18 cellular contexts compared by ENCODE assay signal in genomic region chr4:128841402-128841801, GRCh38. TPM values are rescaled to one million over a fixed set of nuclear protein-coding genes. Genes with fewer than 3 reads are reported as not detected.
DNase-seq lines count a peak whose midpoint lies in the region; ATAC-seq lines count a peak whose summit lies in the region.
"Had no signal": no experiment of that assay in that cellular context is flagged by ENCODE, and none has a peak within 500 bp of the region (broad histone marks: within the 10 kb centered on the region; RNA-seq: fewer than 3 reads in every experiment).

No MANE protein-coding gene starts in this region.

- H3K36me3 Mint-ChIP-seq in CD4-positive, CD25-positive, alpha-beta regulatory T cell: peaks cover 33% of the 10 kb centered on the region
- H3K36me3 Mint-ChIP-seq in CD8-positive, alpha-beta memory T cell: peaks cover 0 to 72% (median 8%) of the 10 kb centered on the region in 3 donors
- H3K36me3 Mint-ChIP-seq in activated naive CD8-positive, alpha-beta T cell treated with anti-CD3 and anti-CD28 coated beads, Interleukin-2, amount 10 ng/mL, durations not matched to agents 7 days and 5 days: peaks cover 36% of the 10 kb centered on the region
- peaks cover 4 to 30% (median 14%) of the 10 kb centered on the region in 5 donors for H3K36me3 Mint-ChIP-seq in naive thymus-derived CD4-positive, alpha-beta T cell

- DNase-seq in CD4-positive, CD25-positive, alpha-beta regulatory T cell: no peak
- no peak for DNase-seq in CD8-positive, alpha-beta memory T cell
- DNase-seq in activated naive CD8-positive, alpha-beta T cell treated with anti-CD3 and anti-CD28 coated beads, Interleukin-2, amount 10 ng/mL, durations not matched to agents 7 days and 5 days: no peak
- no peak for DNase-seq in naive thymus-derived CD4-positive, alpha-beta T cell
- no peak for DNase-seq in stimulated activated CD4-positive, alpha-beta T cell treated with anti-CD3 and anti-CD28 coated beads, Interleukin-4, amount 100 ng/mL, for 24 hours
- DNase-seq: DMS 273 treated with DMSO at 0.1 percent for 48 hours, GF-D8, glutamatergic neuron, mammary epithelial cell, NCI-H1694, NCI-H2227 treated with DMSO at 0.1 percent for 48 hours, right cardiac atrium had no signal

- H3K27me3 ChIP-seq in CD4-positive, CD25-positive, alpha-beta regulatory T cell (ENCODE audit: control insufficient read depth, insufficient read depth, low read length): no peaks in the 10 kb centered on the region
- H3K27me3 ChIP-seq in CD8-positive, alpha-beta memory T cell (ENCODE audit: insufficient read depth, low read length, poor library complexity, severe bottlenecking): no peaks in the 10 kb centered on the region
- H3K27me3 ChIP-seq in naive thymus-derived CD4-positive, alpha-beta T cell (ENCODE audit: control insufficient read depth in 2 of 2, insufficient read depth in 2 of 2, low read length in 2 of 2): no peaks in the 10 kb centered on the region
- H3K27me3 ChIP-seq: esophagus muscularis mucosa had no signal

- no peaks in the 10 kb centered on the region for H3K27me3 Mint-ChIP-seq in CD4-positive, CD25-positive, alpha-beta regulatory T cell
- H3K27me3 Mint-ChIP-seq in CD8-positive, alpha-beta memory T cell: peaks cover 0 to 1% of the 10 kb centered on the region in 2 donors
- no peaks in the 10 kb centered on the region for H3K27me3 Mint-ChIP-seq in activated naive CD8-positive, alpha-beta T cell treated with anti-CD3 and anti-CD28 coated beads, Interleukin-2, amount 10 ng/mL, durations not matched to agents 7 days and 5 days
- no peaks in the 10 kb centered on the region for H3K27me3 Mint-ChIP-seq in naive thymus-derived CD4-positive, alpha-beta T cell
- H3K27me3 Mint-ChIP-seq: dendritic cell treated with granulocyte-macrophage colony-stimulating factor and Interleukin-4, amounts not matched to agents 40 ng/mL and 50 ng/mL, for 4 days had no signal

- no peak for ATAC-seq in CD4-positive, CD25-positive, alpha-beta regulatory T cell (ENCODE audit: low read depth in 2 of 2)
- no peak for ATAC-seq in activated naive CD8-positive, alpha-beta T cell treated with anti-CD3 and anti-CD28 coated beads, Interleukin-2, amount 10 ng/mL, durations not matched to agents 7 days and 5 days (ENCODE audit: low read depth)
- ATAC-seq in naive thymus-derived CD4-positive, alpha-beta T cell: no peak
- ATAC-seq in GM21528 (IDR thresholded peaks at IDR 0.05; ENCODE audit: low FRiP score, unreplicated experiment) (no peak), HG02798 (IDR thresholded peaks at IDR 0.05; ENCODE audit: poor library complexity, unreplicated experiment) (no peak), GM18858 (IDR thresholded peaks at IDR 0.05; ENCODE audit: unreplicated experiment) (no peak)
- ATAC-seq: right cardiac atrium had no signal

- H3K4me1 Mint-ChIP-seq in CD4-positive, CD25-positive, alpha-beta regulatory T cell: peaks cover 38 to 63% (median 45%) of the 10 kb centered on the region in 4 donors
- peaks cover 58 to 61% (median 60%) of the 10 kb centered on the region in 3 donors for H3K4me1 Mint-ChIP-seq in CD8-positive, alpha-beta memory T cell
- H3K4me1 Mint-ChIP-seq in activated naive CD8-positive, alpha-beta T cell treated with anti-CD3 and anti-CD28 coated beads, Interleukin-2, amount 10 ng/mL, durations not matched to agents 7 days and 5 days: peaks cover 17% of the 10 kb centered on the region
- peaks cover 37 to 74% (median 63%) of the 10 kb centered on the region in 7 donors for H3K4me1 Mint-ChIP-seq in naive thymus-derived CD4-positive, alpha-beta T cell

- POLR2A ChIA-PET in CD8-positive, alpha-beta memory T cell (lab: Charles Lee): interaction anchor here (1.0 kb wide), 1 partner anchor 29 kb away, joined by 3 read pairs; no protein-coding TSS in a partner anchor
- POLR2A ChIA-PET in activated naive CD8-positive, alpha-beta T cell treated with anti-CD3 and anti-CD28 coated beads, Interleukin-2, amount 10 ng/mL, durations not matched to agents 7 days and 5 days (lab: Charles Lee): interaction anchor here (1.4 to 1.6 kb wide), 2 partner anchors 13 to 30 kb away, joined by 4 to 6 read pairs; no protein-coding TSS in a partner anchor
- POLR2A ChIA-PET in naive thymus-derived CD4-positive, alpha-beta T cell (lab: Charles Lee): interaction anchor here (1.5 kb wide), 1 partner anchor 12 kb away, joined by 3 read pairs; no protein-coding TSS in a partner anchor

- H3K36me3 ChIP-seq in CD4-positive, CD25-positive, alpha-beta regulatory T cell (ENCODE audit: control insufficient read depth, insufficient read depth, low read length): peaks cover 42% of the 10 kb centered on the region
- peaks cover 21% of the 10 kb centered on the region for H3K36me3 ChIP-seq in CD8-positive, alpha-beta memory T cell (ENCODE audit: insufficient read depth, low read length)
- peaks cover 12 to 53% (median 16%) of the 10 kb centered on the region in 3 experiments for H3K36me3 ChIP-seq in naive thymus-derived CD4-positive, alpha-beta T cell (ENCODE audit: control insufficient read depth in 2 of 3, insufficient read depth in 3 of 3, low read length in 3 of 3)

- no peak overlapping the region for H3K4me3 ChIP-seq in CD4-positive, CD25-positive, alpha-beta regulatory T cell (ENCODE audit: low read depth, low read length)
- H3K4me3 ChIP-seq in CD8-positive, alpha-beta memory T cell (ENCODE audit: low read length): no peak overlapping the region
- H3K4me3 ChIP-seq in naive thymus-derived CD4-positive, alpha-beta T cell (ENCODE audit: low read length): no peak overlapping the region
- H3K4me3 ChIP-seq: esophagus muscularis mucosa, HAP-1 had no signal

- H3K9me3 Mint-ChIP-seq in CD4-positive, CD25-positive, alpha-beta regulatory T cell: no peaks in the 10 kb centered on the region
- H3K9me3 Mint-ChIP-seq in CD8-positive, alpha-beta memory T cell: no peaks in the 10 kb centered on the region
- H3K9me3 Mint-ChIP-seq in activated naive CD8-positive, alpha-beta T cell treated with anti-CD3 and anti-CD28 coated beads, Interleukin-2, amount 10 ng/mL, durations not matched to agents 7 days and 5 days: no peaks in the 10 kb centered on the region
- H3K9me3 Mint-ChIP-seq in naive thymus-derived CD4-positive, alpha-beta T cell: no peaks in the 10 kb centered on the region
- H3K9me3 Mint-ChIP-seq: dendritic cell treated with granulocyte-macrophage colony-stimulating factor and Interleukin-4, amounts not matched to agents 40 ng/mL and 50 ng/mL, for 4 days had no signal

- CTCF ChIA-PET in CD8-positive, alpha-beta memory T cell (lab: Charles Lee): no interaction called here
- CTCF ChIA-PET in naive thymus-derived CD4-positive, alpha-beta T cell (lab: Charles Lee): interaction anchor here (0.6 kb wide), 1 partner anchor 74 kb away, joined by 3 read pairs; no protein-coding TSS in a partner anchor

- intact Hi-C loops in naive thymus-derived CD4-positive, alpha-beta T cell (cut with micrococcal nuclease): loop anchor here in 1 of 2 donors (2.0 kb wide), 2 partner anchors 15 to 21 kb away; no protein-coding TSS in a partner anchor

- peaks cover 9% of the 10 kb centered on the region for H3K4me1 ChIP-seq in CD4-positive, CD25-positive, alpha-beta regulatory T cell (ENCODE audit: control insufficient read depth, insufficient read depth, low read length, poor library complexity, severe bottlenecking)
- peaks cover 15% of the 10 kb centered on the region for H3K4me1 ChIP-seq in CD8-positive, alpha-beta memory T cell (ENCODE audit: insufficient read depth, low read length)
- H3K4me1 ChIP-seq in naive thymus-derived CD4-positive, alpha-beta T cell (ENCODE audit: control insufficient read depth in 2 of 2, insufficient read depth in 2 of 2, low read length in 2 of 2): peaks cover 15 to 26% of the 10 kb centered on the region in 2 donors

- H3K9me3 ChIP-seq in CD4-positive, CD25-positive, alpha-beta regulatory T cell (ENCODE audit: control insufficient read depth in 2 of 2, low read length in 2 of 2): no peaks in the 10 kb centered on the region
- H3K9me3 ChIP-seq in CD8-positive, alpha-beta memory T cell (ENCODE audit: low read length): no peaks in the 10 kb centered on the region
- no peaks in the 10 kb centered on the region for H3K9me3 ChIP-seq in naive thymus-derived CD4-positive, alpha-beta T cell (ENCODE audit: control insufficient read depth in 2 of 3, low read length in 3 of 3)
- H3K9me3 ChIP-seq: esophagus muscularis mucosa, HAP-1 had no signal

- peak overlapping the region in 1 of 4 donors; percentile 21 for H3K4me3 Mint-ChIP-seq in CD4-positive, CD25-positive, alpha-beta regulatory T cell
- H3K4me3 Mint-ChIP-seq in CD8-positive, alpha-beta memory T cell: no peak overlapping the region
- no peak overlapping the region for H3K4me3 Mint-ChIP-seq in activated naive CD8-positive, alpha-beta T cell treated with anti-CD3 and anti-CD28 coated beads, Interleukin-2, amount 10 ng/mL, durations not matched to agents 7 days and 5 days
- peak overlapping the region in 3 of 10 donors; percentile 2 to 33 (median 24) for H3K4me3 Mint-ChIP-seq in naive thymus-derived CD4-positive, alpha-beta T cell
- H3K4me3 Mint-ChIP-seq: dendritic cell treated with granulocyte-macrophage colony-stimulating factor and Interleukin-4, amounts not matched to agents 40 ng/mL and 50 ng/mL, for 4 days had no signal

- no peak overlapping the region for H3K27ac ChIP-seq in CD4-positive, CD25-positive, alpha-beta regulatory T cell (ENCODE audit: insufficient read depth, low read length, poor library complexity, severe bottlenecking)
- no peak overlapping the region for H3K27ac ChIP-seq in CD8-positive, alpha-beta memory T cell (ENCODE audit: low read depth, low read length)
- no peak overlapping the region for H3K27ac ChIP-seq in naive thymus-derived CD4-positive, alpha-beta T cell (ENCODE audit: low read depth, low read length)
- H3K27ac ChIP-seq: esophagus muscularis mucosa had no signal

- H3K27ac Mint-ChIP-seq in CD4-positive, CD25-positive, alpha-beta regulatory T cell: peak overlapping the region; percentile 32 to 78 (median 62)
- H3K27ac Mint-ChIP-seq in CD8-positive, alpha-beta memory T cell: peak overlapping the region; percentile 5 to 95 (median 64)
- peak overlapping the region; percentile 15 for H3K27ac Mint-ChIP-seq in activated naive CD8-positive, alpha-beta T cell treated with anti-CD3 and anti-CD28 coated beads, Interleukin-2, amount 10 ng/mL, durations not matched to agents 7 days and 5 days
- H3K27ac Mint-ChIP-seq in naive thymus-derived CD4-positive, alpha-beta T cell: peak overlapping the region in 8 of 9 donors; percentile 59 to 88 (median 78)
- H3K27ac Mint-ChIP-seq: dendritic cell treated with granulocyte-macrophage colony-stimulating factor and Interleukin-4, amounts not matched to agents 40 ng/mL and 50 ng/mL, for 4 days had no signal

RNA-seq across cellular contexts. Expression of gene JADE1, which starts 31.9 kb away (rescaled TPM):
- total RNA-seq in CD4-positive, CD25-positive, alpha-beta regulatory T cell: 50.8 TPM
- 10 to 100 TPM; 26.1 to 40.3 (median 33.6) TPM for polyA plus RNA-seq in CD4-positive, CD25-positive, alpha-beta regulatory T cell
- total RNA-seq in CD8-positive, alpha-beta memory T cell: 10 to 100 TPM; 28.4 to 29.1 TPM
- 43.7 TPM for polyA plus RNA-seq in CD8-positive, alpha-beta memory T cell
- total RNA-seq in activated naive CD8-positive, alpha-beta T cell treated with anti-CD3 and anti-CD28 coated beads, Interleukin-2, amount 10 ng/mL, durations not matched to agents 7 days and 5 days: 10 to 100 TPM; 39.2 to 40.3 TPM
- total RNA-seq in naive thymus-derived CD4-positive, alpha-beta T cell: 10 to 100 TPM; 35.4 to 79.5 (median 62.2) TPM
- 10 to 100 TPM; 34.5 to 55.8 TPM for polyA plus RNA-seq in naive thymus-derived CD4-positive, alpha-beta T cell

Comparison
In these comparisons a context has a peak if more than half of its experiments do, and no peak if none do; other contexts are left out.
1. H3K27ac Mint-ChIP-seq: peak in every context shown above with its lines; median percentile 78 in naive thymus-derived CD4-positive, alpha-beta T cell; 64 in CD8-positive, alpha-beta memory T cell; 62 in CD4-positive, CD25-positive, alpha-beta regulatory T cell; 15 in activated naive CD8-positive, alpha-beta T cell treated with anti-CD3 and anti-CD28 coated beads, Interleukin-2, amount 10 ng/mL, durations not matched to agents 7 days and 5 days.